ENCODE assay signal across 8 cellular contexts in genomic region chr1:46131093-46131492, GRCh38. TPM values are rescaled to one million over a fixed set of nuclear protein-coding genes. Genes with fewer than 3 reads are reported as not detected.
DNase-seq lines count a peak whose midpoint lies in the region; ATAC-seq and TF ChIP-seq lines count a peak whose summit lies in the region.

No MANE protein-coding gene starts in this region.

- H3K27me3 Mint-ChIP-seq in CD8-positive, alpha-beta T cell (ENCODE audit: low read depth) = peaks cover 39% of the 10 kb centered on the region
- peaks cover 21 to 70% (median 34%) of the 10 kb centered on the region in 5 donors for H3K27me3 Mint-ChIP-seq in naive thymus-derived CD8-positive, alpha-beta T cell

- no peaks in the 10 kb centered on the region for H3K36me3 ChIP-seq in CD8-positive, alpha-beta T cell (ENCODE audit: insufficient read depth, low read length)
- no peaks in the 10 kb centered on the region for H3K36me3 ChIP-seq in breast epithelium

- peaks cover 6% of the 10 kb centered on the region for H3K27me3 ChIP-seq in CD8-positive, alpha-beta T cell (ENCODE audit: insufficient read depth, low read length)
- H3K27me3 ChIP-seq in breast epithelium = no peaks in the 10 kb centered on the region

- DNase-seq in CD8-positive, alpha-beta T cell = no peak
- DNase-seq in HuH-7 (ENCODE audit: low spot score) (peak; percentile 12), breast epithelium (ENCODE audit: low spot score in 2 of 2) (no peak), SKM-1 (lab: John Stamatoyannopoulos, UW; ENCODE audit: unreplicated experiment) (no peak)
- DNase-seq in naive thymus-derived CD8-positive, alpha-beta T cell = no peak

- no peak overlapping the region for H3K27ac ChIP-seq in CD8-positive, alpha-beta T cell (ENCODE audit: low read depth, low read length)
- H3K27ac ChIP-seq in breast epithelium = peak overlapping the region in 1 of 2 donors; percentile 85

- H3K4me3 Mint-ChIP-seq in CD8-positive, alpha-beta T cell = peak overlapping the region; percentile 97
- peak overlapping the region; percentile 6 to 99 (median 95) for H3K4me3 Mint-ChIP-seq in naive thymus-derived CD8-positive, alpha-beta T cell

- TF ChIP-seq POLR2A in breast epithelium (IDR thresholded peaks at IDR 0.05) = no peak

- H3K9me3 ChIP-seq in CD8-positive, alpha-beta T cell (ENCODE audit: low read length) = no peaks in the 10 kb centered on the region
- H3K9me3 ChIP-seq in breast epithelium = no peaks in the 10 kb centered on the region

- H3K4me3 ChIP-seq in CD8-positive, alpha-beta T cell (ENCODE audit: low read depth, low read length) = no peak overlapping the region
- H3K4me3 ChIP-seq in breast epithelium = peak overlapping the region; percentile 65 to 81 (median 74)

- H3K4me1 Mint-ChIP-seq in CD8-positive, alpha-beta T cell (ENCODE audit: low read depth) = peaks cover 24% of the 10 kb centered on the region
- H3K4me1 Mint-ChIP-seq in naive thymus-derived CD8-positive, alpha-beta T cell = peaks cover 14 to 33% (median 27%) of the 10 kb centered on the region in 4 donors

- intact Hi-C loops in CD8-positive, alpha-beta T cell (cut with DNase I, micrococcal nuclease) = loop anchor here (5.0 kb wide), 3 partner anchors 64 to 444 kb away; partner anchors contain the start of genes GPBP1L1 (in 1 of the 2), RAD54L (in 1 of the 2) and TMEM69 (in 1 of the 2)
- intact Hi-C loops in breast epithelium (cut with DNase I; ENCODE audit: low total_unique reads) = no loop called here

- ATAC-seq in CD8-positive, alpha-beta T cell = no peak
- no peak for ATAC-seq in naive thymus-derived CD8-positive, alpha-beta T cell
- no peak for ATAC-seq in HG02678 (IDR thresholded peaks at IDR 0.05; ENCODE audit: unreplicated experiment)
- ATAC-seq in HG02642 (IDR thresholded peaks at IDR 0.05; ENCODE audit: poor library complexity, unreplicated experiment) = no peak
- ATAC-seq in HG03025 (IDR thresholded peaks at IDR 0.05; ENCODE audit: low FRiP score, unreplicated experiment) = no peak

- CTCF ChIA-PET in CD8-positive, alpha-beta T cell (lab: Charles Lee) = interaction anchor here (1.1 to 4.0 kb wide), 2 partner anchors 49 to 95 kb away, joined by 3 to 13 read pairs; no protein-coding TSS in a partner anchor

- H3K36me3 Mint-ChIP-seq in CD8-positive, alpha-beta T cell = peaks cover 7% of the 10 kb centered on the region
- no peaks in the 10 kb centered on the region for H3K36me3 Mint-ChIP-seq in naive thymus-derived CD8-positive, alpha-beta T cell

- H3K27ac Mint-ChIP-seq in CD8-positive, alpha-beta T cell = no peak overlapping the region
- H3K27ac Mint-ChIP-seq in naive thymus-derived CD8-positive, alpha-beta T cell = no peak overlapping the region

- no peaks in the 10 kb centered on the region for H3K9me3 Mint-ChIP-seq in CD8-positive, alpha-beta T cell
- no peaks in the 10 kb centered on the region for H3K9me3 Mint-ChIP-seq in naive thymus-derived CD8-positive, alpha-beta T cell

- POLR2A ChIA-PET in CD8-positive, alpha-beta T cell (lab: Charles Lee) = interaction anchor here (1.7 kb wide), 1 partner anchor 36 kb away, joined by 9 read pairs; no protein-coding TSS in a partner anchor
- POLR2A ChIA-PET in naive thymus-derived CD8-positive, alpha-beta T cell (lab: Charles Lee) = no interaction called here

- peaks cover 7% of the 10 kb centered on the region for H3K4me1 ChIP-seq in CD8-positive, alpha-beta T cell (ENCODE audit: insufficient read depth, low read length)
- no peaks in the 10 kb centered on the region for H3K4me1 ChIP-seq in breast epithelium

- no peak for TF ChIP-seq CTCF in CD8-positive, alpha-beta T cell (IDR thresholded peaks at IDR 0.05)
- TF ChIP-seq CTCF in breast epithelium (IDR thresholded peaks at IDR 0.05) = no peak

RNA-seq across cellular contexts. Expression of gene PIK3R3, which starts 1.3 kb away (rescaled TPM):
- total RNA-seq in CD8-positive, alpha-beta T cell = under 1 TPM; 0.71 to 0.94 TPM
- total RNA-seq in breast epithelium = 10 to 100 TPM; 17.9 to 80.3 (median 46.8) TPM
- total RNA-seq in naive thymus-derived CD8-positive, alpha-beta T cell = under 1 TPM; 0.41 to 0.52 TPM
- polyA plus RNA-seq in naive thymus-derived CD8-positive, alpha-beta T cell = 1 to 10 TPM in 1 of 3 donors, under 1 TPM in 2; 0.82 to 1.4 (median 0.98) TPM

RNA-seq across cellular contexts. Expression of gene TSPAN1, which starts 43.8 kb away (rescaled TPM):
- total RNA-seq in CD8-positive, alpha-beta T cell = not detected
- 10 to 100 TPM in 1 of 3 donors, 1 to 10 TPM in 1, under 1 TPM in 1; 0.48 to 26.2 (median 8.9) TPM for total RNA-seq in breast epithelium
- not detected for total RNA-seq in naive thymus-derived CD8-positive, alpha-beta T cell
- polyA plus RNA-seq in naive thymus-derived CD8-positive, alpha-beta T cell = not detected

RNA-seq across cellular contexts. Expression of gene P3R3URF, which starts 45.2 kb away (rescaled TPM):
- total RNA-seq in CD8-positive, alpha-beta T cell = not detected
- not detected for total RNA-seq in breast epithelium
- not detected for total RNA-seq in naive thymus-derived CD8-positive, alpha-beta T cell
- not detected for polyA plus RNA-seq in naive thymus-derived CD8-positive, alpha-beta T cell

Comparison
In these comparisons a context has a peak if more than half of its experiments do, and no peak if none do; other contexts are left out.
1. RNA of gene PIK3R3, which starts 1.3 kb away (total RNA-seq): 17.9 to 80.3 TPM in breast epithelium; 0.71 to 0.94 TPM in CD8-positive, alpha-beta T cell and 0.41 to 0.52 TPM in naive thymus-derived CD8-positive, alpha-beta T cell; every median in the first group is over 4 times any median in the second.